27 cellular contexts compared by ENCODE assay signal in genomic region chr4:87377816-87378215, GRCh38. TPM values are rescaled to one million over a fixed set of nuclear protein-coding genes. Genes with fewer than 3 reads are reported as not detected.
"Had no signal": no experiment of that assay in that cellular context is flagged by ENCODE, and none has a peak within 500 bp of the region (broad histone marks: within the 10 kb centered on the region; RNA-seq: fewer than 3 reads in every experiment).

No MANE protein-coding gene starts in this region.

- H2AFZ ChIP-seq: neural progenitor cell had no signal

- H3K27ac Mint-ChIP-seq: activated T-cell treated with anti-CD3 and anti-CD28 coated beads, Interleukin-2, amount 50 U/mL, for 72 hours; brain; dendritic cell treated with granulocyte-macrophage colony-stimulating factor and Interleukin-4, amounts not matched to agents 40 ng/mL and 50 ng/mL, for 4 days; neural progenitor cell; T-helper 2 cell treated with Interferon-gamma antibody and Interleukin-4, amounts not matched to agents 5 μg/mL and 100 μg/mL, for 36 hours; type B pancreatic cell had no signal

- ATAC-seq: activated T-cell treated with anti-CD3 and anti-CD28 coated beads, Interleukin-2, amount 50 U/mL, for 72 hours; left colon had no signal

- H3K4me2 ChIP-seq: neural progenitor cell, smooth muscle cell had no signal

- DNase-seq: activated CD4-positive, alpha-beta T cell treated with anti-CD3 and anti-CD28 coated beads for 4 hours; activated CD4-positive, alpha-beta T cell treated with anti-CD3 and anti-CD28 coated beads, Interleukin-2, amount 50 U/mL, for 48 hours; activated effector memory CD4-positive, alpha-beta T cell treated with Interleukin-2 at 50 U/mL for 16 hours; activated naive CD4-positive, alpha-beta T cell treated with anti-CD3 and anti-CD28 coated beads, Interleukin-2, amount 10 ng/mL, durations not matched to agents 7 days and 5 days; activated T-cell treated with anti-CD3 and anti-CD28 coated beads, Interleukin-2, amount 50 U/mL, for 72 hours; aorta; effector CD4-positive, alpha-beta T cell; erythroblast; foreskin fibroblast; left colon; mesenchymal stem cell; sigmoid colon; stimulated activated CD4-positive, alpha-beta T cell treated with anti-CD3 and anti-CD28 coated beads, Interleukin-15, amount 100 ng/mL, for 24 hours; stimulated activated naive CD4-positive, alpha-beta T cell treated with Interleukin-2 at 50 U/mL for 16 hours; WERI-Rb-1 had no signal

- FAIRE-seq: keratinocyte, TTC549 had no signal

- H3K4me1 Mint-ChIP-seq: activated naive CD4-positive, alpha-beta T cell treated with anti-CD3 and anti-CD28 coated beads, Interleukin-2, amount 10 ng/mL, durations not matched to agents 7 days and 5 days; neural progenitor cell had no signal

- H3K27me3 ChIP-seq: neural progenitor cell, sigmoid colon, vagina had no signal

- H3K27me3 Mint-ChIP-seq: activated naive CD4-positive, alpha-beta T cell treated with anti-CD3 and anti-CD28 coated beads, Interleukin-2, amount 10 ng/mL, durations not matched to agents 7 days and 5 days; brain; dendritic cell treated with granulocyte-macrophage colony-stimulating factor and Interleukin-4, amounts not matched to agents 40 ng/mL and 50 ng/mL, for 4 days; type B pancreatic cell had no signal

- H3K4me3 Mint-ChIP-seq: activated naive CD4-positive, alpha-beta T cell treated with anti-CD3 and anti-CD28 coated beads, Interleukin-2, amount 10 ng/mL, durations not matched to agents 7 days and 5 days; activated T-cell treated with anti-CD3 and anti-CD28 coated beads, Interleukin-2, amount 50 U/mL, for 72 hours; brain; dendritic cell treated with granulocyte-macrophage colony-stimulating factor and Interleukin-4, amounts not matched to agents 40 ng/mL and 50 ng/mL, for 4 days; neural progenitor cell; T-helper 2 cell treated with Interferon-gamma antibody and Interleukin-4, amounts not matched to agents 5 μg/mL and 100 μg/mL, for 36 hours; type B pancreatic cell had no signal

- H3K9ac ChIP-seq: neural progenitor cell had no signal

- H3K9me3 Mint-ChIP-seq: activated naive CD4-positive, alpha-beta T cell treated with anti-CD3 and anti-CD28 coated beads, Interleukin-2, amount 10 ng/mL, durations not matched to agents 7 days and 5 days; activated T-cell treated with anti-CD3 and anti-CD28 coated beads, Interleukin-2, amount 50 U/mL, for 72 hours; dendritic cell treated with granulocyte-macrophage colony-stimulating factor and Interleukin-4, amounts not matched to agents 40 ng/mL and 50 ng/mL, for 4 days; neural progenitor cell; T-helper 2 cell treated with Interferon-gamma antibody and Interleukin-4, amounts not matched to agents 5 μg/mL and 100 μg/mL, for 36 hours; type B pancreatic cell had no signal

- H3K4me1 ChIP-seq: neural progenitor cell had no signal

- H3K4me3 ChIP-seq: neural progenitor cell, sigmoid colon, smooth muscle cell, thoracic aorta, vagina had no signal

- H3K9me3 ChIP-seq: sigmoid colon, thoracic aorta, vagina had no signal

- H3K27ac ChIP-seq: neural progenitor cell, sigmoid colon, thoracic aorta, vagina, WERI-Rb-1 had no signal

- H3K36me3 ChIP-seq: neural progenitor cell, WERI-Rb-1 had no signal

RNA-seq across cellular contexts. Expression of gene HSD17B13, which starts 55.1 kb away (rescaled TPM):
- total RNA-seq: glomerular endothelial cell, myocyte, smooth muscle cell had no signal
- polyA plus RNA-seq: keratinocyte, smooth muscle cell had no signal
